1 cellular context compared by ENCODE assay signal in the genomic region with DNA sequence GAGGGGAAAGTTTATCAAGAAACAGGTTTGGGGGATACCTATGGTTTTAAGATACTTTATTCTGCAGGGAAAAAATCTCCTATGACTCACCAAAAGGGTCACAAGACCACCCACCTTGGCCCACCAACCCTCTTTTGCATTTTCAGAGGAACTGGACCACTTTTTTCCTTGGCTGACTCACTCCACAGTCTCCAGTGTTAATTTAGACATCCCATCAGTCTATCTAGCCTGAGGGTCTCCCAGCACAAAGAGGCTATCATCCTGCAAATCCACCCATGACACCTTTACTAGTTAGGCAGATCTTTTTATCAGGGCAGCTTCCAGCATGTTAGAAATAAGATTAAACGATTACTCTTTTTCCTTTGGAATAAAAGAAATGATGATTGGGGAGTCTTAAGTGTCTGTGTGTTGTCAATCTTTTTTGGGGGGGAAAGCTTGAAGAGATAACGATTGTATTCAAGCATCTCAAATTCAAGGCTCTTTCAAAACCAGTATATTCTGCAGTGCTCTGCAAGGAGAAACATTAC.
TF ChIP-seq lines count a peak whose summit lies in the region.

No MANE protein-coding gene starts in this region.

TF ChIP-seq in HepG2, 621 proteins besides CTCF, POLR2A, EP300 and RAD21 (continued from another document):
- TF ChIP-seq, protein P1, sequence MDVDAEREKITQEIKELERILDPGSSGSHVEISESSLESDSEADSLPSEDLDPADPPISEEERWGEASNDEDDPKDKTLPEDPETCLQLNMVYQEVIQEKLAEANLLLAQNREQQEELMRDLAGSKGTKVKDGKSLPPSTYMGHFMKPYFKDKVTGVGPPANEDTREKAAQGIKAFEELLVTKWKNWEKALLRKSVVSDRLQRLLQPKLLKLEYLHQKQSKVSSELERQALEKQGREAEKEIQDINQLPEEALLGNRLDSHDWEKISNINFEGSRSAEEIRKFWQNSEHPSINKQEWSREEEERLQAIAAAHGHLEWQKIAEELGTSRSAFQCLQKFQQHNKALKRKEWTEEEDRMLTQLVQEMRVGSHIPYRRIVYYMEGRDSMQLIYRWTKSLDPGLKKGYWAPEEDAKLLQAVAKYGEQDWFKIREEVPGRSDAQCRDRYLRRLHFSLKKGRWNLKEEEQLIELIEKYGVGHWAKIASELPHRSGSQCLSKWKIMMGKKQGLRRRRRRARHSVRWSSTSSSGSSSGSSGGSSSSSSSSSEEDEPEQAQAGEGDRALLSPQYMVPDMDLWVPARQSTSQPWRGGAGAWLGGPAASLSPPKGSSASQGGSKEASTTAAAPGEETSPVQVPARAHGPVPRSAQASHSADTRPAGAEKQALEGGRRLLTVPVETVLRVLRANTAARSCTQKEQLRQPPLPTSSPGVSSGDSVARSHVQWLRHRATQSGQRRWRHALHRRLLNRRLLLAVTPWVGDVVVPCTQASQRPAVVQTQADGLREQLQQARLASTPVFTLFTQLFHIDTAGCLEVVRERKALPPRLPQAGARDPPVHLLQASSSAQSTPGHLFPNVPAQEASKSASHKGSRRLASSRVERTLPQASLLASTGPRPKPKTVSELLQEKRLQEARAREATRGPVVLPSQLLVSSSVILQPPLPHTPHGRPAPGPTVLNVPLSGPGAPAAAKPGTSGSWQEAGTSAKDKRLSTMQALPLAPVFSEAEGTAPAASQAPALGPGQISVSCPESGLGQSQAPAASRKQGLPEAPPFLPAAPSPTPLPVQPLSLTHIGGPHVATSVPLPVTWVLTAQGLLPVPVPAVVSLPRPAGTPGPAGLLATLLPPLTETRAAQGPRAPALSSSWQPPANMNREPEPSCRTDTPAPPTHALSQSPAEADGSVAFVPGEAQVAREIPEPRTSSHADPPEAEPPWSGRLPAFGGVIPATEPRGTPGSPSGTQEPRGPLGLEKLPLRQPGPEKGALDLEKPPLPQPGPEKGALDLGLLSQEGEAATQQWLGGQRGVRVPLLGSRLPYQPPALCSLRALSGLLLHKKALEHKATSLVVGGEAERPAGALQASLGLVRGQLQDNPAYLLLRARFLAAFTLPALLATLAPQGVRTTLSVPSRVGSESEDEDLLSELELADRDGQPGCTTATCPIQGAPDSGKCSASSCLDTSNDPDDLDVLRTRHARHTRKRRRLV (CRISPR knock-in tag; IDR thresholded peaks at IDR 0.05): no peak
- no peak for TF ChIP-seq ZNF598 (CRISPR knock-in tag; IDR thresholded peaks at IDR 0.05; ENCODE audit: borderline replicate concordance)
- no peak for TF ChIP-seq SP2 (CRISPR knock-in tag; IDR thresholded peaks at IDR 0.05)
- no peak for TF ChIP-seq GATA4 (IDR thresholded peaks at IDR 0.05; ENCODE audit: borderline replicate concordance, low read depth)
- no peak for TF ChIP-seq HOXD1 (CRISPR knock-in tag; IDR thresholded peaks at IDR 0.05)
- no peak for TF ChIP-seq TSC22D2 (CRISPR knock-in tag; IDR thresholded peaks at IDR 0.05; ENCODE audit: borderline replicate concordance)
- no peak for TF ChIP-seq ARNT2 (CRISPR knock-in tag; IDR thresholded peaks at IDR 0.05; ENCODE audit: low read depth)
- TF ChIP-seq NCOR1 (IDR thresholded peaks at IDR 0.05; ENCODE audit: borderline replicate concordance, low read length): no peak
- TF ChIP-seq POLR2AphosphoS5 (IDR thresholded peaks at IDR 0.05; ENCODE audit: low read depth, low read length): no peak
- no peak for TF ChIP-seq ZNF232 (CRISPR knock-in tag; IDR thresholded peaks at IDR 0.05; ENCODE audit: borderline replicate concordance)
- no peak for TF ChIP-seq STAG1 (CRISPR knock-in tag; IDR thresholded peaks at IDR 0.05)
